In genomic region chr10:90306187-90306586, GRCh38 we compare ENCODE assay signal across 1 cellular context.
TF ChIP-seq lines count a peak whose summit lies in the region.

No MANE protein-coding gene starts in this region.

TF ChIP-seq in H1, 55 proteins besides CTCF, POLR2A, EP300 and RAD21 (continued from another document):
- TF ChIP-seq CBX5 (IDR thresholded peaks at IDR 0.05; ENCODE audit: low read depth, low read length) (no peak), SP4 (IDR thresholded peaks at IDR 0.05; ENCODE audit: low read length) (no peak), SUZ12 (IDR thresholded peaks at IDR 0.05; ENCODE audit: low read length) (no peak), GABPA (IDR thresholded peaks at IDR 0.05; ENCODE audit: borderline replicate concordance, insufficient read depth, low read length) (no peak), TBP (IDR thresholded peaks at IDR 0.05; ENCODE audit: low read depth, low read length) (no peak), TAF1 (IDR thresholded peaks at IDR 0.05; ENCODE audit: low read depth, low read length) (no peak), RBBP5 (IDR thresholded peaks at IDR 0.05; ENCODE audit: borderline replicate concordance, low read depth, low read length) (no peak), ATF2 (IDR thresholded peaks at IDR 0.05; ENCODE audit: low read length) (no peak), KDM1A (IDR thresholded peaks at IDR 0.05; ENCODE audit: borderline replicate concordance, low read length) (no peak), JUND (IDR thresholded peaks at IDR 0.05; ENCODE audit: low read length) (no peak), TAF7 (optimal IDR thresholded peaks at IDR 0.05; ENCODE audit: borderline replicate concordance, low read depth, low read length) (no peak), RFX5 (IDR thresholded peaks at IDR 0.05; ENCODE audit: borderline replicate concordance, low read depth, low read length) (no peak), TCF12 (IDR thresholded peaks at IDR 0.05; ENCODE audit: low read depth, low read length) (no peak), CHD7 (IDR thresholded peaks at IDR 0.05; ENCODE audit: insufficient replicate concordance, low read length) (no peak)
TF ChIP-seq in H1: peak in this region for 0.
